ENCODE assay signal across 1 cellular context in genomic region chr11:61971177-61972111, GRCh38.
TF ChIP-seq lines count a peak whose summit lies in the region.

No MANE protein-coding gene starts in this region.

TF ChIP-seq in HepG2, 621 proteins besides CTCF, POLR2A, EP300 and RAD21 (continued from another document and continues in another):
- TF ChIP-seq ZNF609 (CRISPR knock-in tag; IDR thresholded peaks at IDR 0.05; ENCODE audit: borderline replicate concordance) (no peak), MYC (CRISPR knock-in tag; IDR thresholded peaks at IDR 0.05; ENCODE audit: borderline replicate concordance) (peak; percentile 80), RCOR2 (CRISPR knock-in tag; IDR thresholded peaks at IDR 0.05) (no peak; the same call in 1 of the 2 replicates), ZNF296 (CRISPR knock-in tag; conservative IDR thresholded peaks at IDR 0.05) (no peak), ARID3A (IDR thresholded peaks at IDR 0.05; ENCODE audit: low read depth, low read length) (peak; percentile 68; the same call in 1 of the 2 replicates), THRA (CRISPR knock-in tag; IDR thresholded peaks at IDR 0.05; ENCODE audit: borderline replicate concordance) (no peak), NONO (IDR thresholded peaks at IDR 0.05) (no peak), NONO (CRISPR knock-in tag; conservative IDR thresholded peaks at IDR 0.05) (peak; percentile 77), ZNF792 (CRISPR knock-in tag; IDR thresholded peaks at IDR 0.05) (no peak), RFX3 (CRISPR knock-in tag; IDR thresholded peaks at IDR 0.05) (no peak), PAWR (CRISPR knock-in tag; IDR thresholded peaks at IDR 0.05; ENCODE audit: borderline replicate concordance) (no peak), FOXO4 (CRISPR knock-in tag; conservative IDR thresholded peaks at IDR 0.05) (no peak), GZF1 (CRISPR knock-in tag; IDR thresholded peaks at IDR 0.05) (no peak), ZNF670 (CRISPR knock-in tag; IDR thresholded peaks at IDR 0.05; ENCODE audit: borderline replicate concordance) (no peak), ZNF350 (CRISPR knock-in tag; IDR thresholded peaks at IDR 0.05; ENCODE audit: borderline replicate concordance, low read depth) (peak; percentile 69), TBL1XR1 (IDR thresholded peaks at IDR 0.05; ENCODE audit: borderline replicate concordance, low read length, partially characterized antibody) (no peak), ZNF160 (CRISPR knock-in tag; IDR thresholded peaks at IDR 0.05) (no peak), ZNF749 (CRISPR knock-in tag; IDR thresholded peaks at IDR 0.05; ENCODE audit: borderline replicate concordance) (no peak), ATF5 (CRISPR knock-in tag; IDR thresholded peaks at IDR 0.05; ENCODE audit: low read depth) (no peak), GATAD2A (CRISPR knock-in tag; IDR thresholded peaks at IDR 0.05) (peak; percentile 89), ELF4 (CRISPR knock-in tag; IDR thresholded peaks at IDR 0.05; ENCODE audit: borderline replicate concordance) (no peak), SMARCE1 (IDR thresholded peaks at IDR 0.05; ENCODE audit: borderline replicate concordance) (no peak), RFXAP (CRISPR knock-in tag; IDR thresholded peaks at IDR 0.05; ENCODE audit: borderline replicate concordance) (peak; percentile 82; the same call in 1 of the 2 replicates), GMEB2 (CRISPR knock-in tag; IDR thresholded peaks at IDR 0.05; ENCODE audit: low read depth) (no peak), ZNF367 (CRISPR knock-in tag; IDR thresholded peaks at IDR 0.05; ENCODE audit: borderline replicate concordance) (no peak), ZFP36 (IDR thresholded peaks at IDR 0.05; ENCODE audit: borderline replicate concordance, low read depth, low read length, partially characterized antibody) (no peak), SALL2 (CRISPR knock-in tag; IDR thresholded peaks at IDR 0.05) (no peak; the same call in 1 of the 2 replicates), MEIS1 (CRISPR knock-in tag; IDR thresholded peaks at IDR 0.05; ENCODE audit: borderline replicate concordance) (no peak), MLX (CRISPR knock-in tag; IDR thresholded peaks at IDR 0.05) (peak; percentile 58), SMAD3 (CRISPR knock-in tag; IDR thresholded peaks at IDR 0.05) (0 out of 2 replicates have a peak, but pooled peaks have one; percentile 15), ZFP90 (CRISPR knock-in tag; IDR thresholded peaks at IDR 0.05; ENCODE audit: borderline replicate concordance) (peak; percentile 38; the same call in 1 of the 2 replicates), FOXC1 (CRISPR knock-in tag; IDR thresholded peaks at IDR 0.05; ENCODE audit: borderline replicate concordance) (no peak), PAXIP1 (CRISPR knock-in tag; conservative IDR thresholded peaks at IDR 0.05) (no peak), DBP (CRISPR knock-in tag; IDR thresholded peaks at IDR 0.05; ENCODE audit: not compliant biosample characterization) (no peak), CHD2 (IDR thresholded peaks at IDR 0.05; ENCODE audit: low read depth, low read length) (no peak), CBX2 (IDR thresholded peaks at IDR 0.05; ENCODE audit: low read depth, low read length) (no peak), CBX2 (CRISPR knock-in tag; IDR thresholded peaks at IDR 0.05; ENCODE audit: low read depth) (no peak), PHF5A (CRISPR knock-in tag; IDR thresholded peaks at IDR 0.05; ENCODE audit: low read depth, unreplicated experiment) (no peak), ZNF354B (CRISPR knock-in tag; IDR thresholded peaks at IDR 0.05) (no peak), HNRNPK (IDR thresholded peaks at IDR 0.05; ENCODE audit: low read depth, low read length, poor library complexity, severe bottlenecking) (no peak), POGK (CRISPR knock-in tag; conservative IDR thresholded peaks at IDR 0.05) (peak; percentile 22; the same call in 1 of the 2 replicates), ZNF7 (CRISPR knock-in tag; IDR thresholded peaks at IDR 0.05) (no peak)
